ENCODE assay signal across 25 cellular contexts in the genomic region with DNA sequence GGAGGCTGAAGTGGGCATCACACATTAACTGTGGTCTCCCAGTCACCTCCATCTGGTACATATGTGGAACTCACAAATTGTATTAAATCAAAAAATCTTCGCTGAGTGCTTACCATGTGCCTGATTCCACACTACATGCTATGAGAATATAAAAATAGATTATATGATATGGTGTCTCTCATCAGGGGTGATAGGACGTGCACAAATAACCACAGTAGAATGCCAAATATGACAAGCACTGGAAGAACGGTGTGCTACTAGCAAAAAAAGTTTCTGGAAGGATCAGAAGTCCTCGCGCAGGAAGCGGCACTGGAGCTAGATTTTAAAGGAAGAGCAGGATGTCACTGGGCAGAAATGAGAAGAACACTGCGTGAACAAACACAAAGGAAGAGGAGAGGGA.
A peak's percentile ranks its signal among the peaks of the same experiment; 100 is the strongest.
DNase-seq lines count a peak whose midpoint lies in the region; ATAC-seq and TF ChIP-seq lines count a peak whose summit lies in the region.
"Had no signal": no experiment of that assay in that cellular context is flagged by ENCODE, and none has a peak within 500 bp of the region (broad histone marks: within the 10 kb centered on the region; RNA-seq: fewer than 3 reads in every experiment).

No MANE protein-coding gene starts in this region.

- H3K4me3 ChIP-seq in heart right ventricle (peak overlapping the region in 4 of 10 donors; percentile 9 to 25 (median 20)), psoas muscle (peak overlapping the region; percentile 36)
- H3K4me3 ChIP-seq: K562 had no signal

- TF ChIP-seq CTCF in heart right ventricle (IDR thresholded peaks at IDR 0.05) = no peak
- no peak for TF ChIP-seq CTCF in psoas muscle (IDR thresholded peaks at IDR 0.05)
- no peak for TF ChIP-seq CTCF in glutamatergic neuron (IDR thresholded peaks at IDR 0.05; ENCODE audit: partially characterized antibody, unreplicated experiment)

- H3K4me1 ChIP-seq in heart right ventricle (peaks cover 0 to 88% (median 52%) of the 10 kb centered on the region in 9 donors), psoas muscle (peaks cover 92% of the 10 kb centered on the region)

- ATAC-seq in heart right ventricle (peak in 6 of 8 donors; percentile 33 to 65 (median 50)), psoas muscle (peak; percentile 30 to 59 (median 48)), HG03460 (IDR thresholded peaks at IDR 0.05; ENCODE audit: unreplicated experiment) (no peak)
- ATAC-seq: K562 had no signal

- H3K36me3 Mint-ChIP-seq in activated naive CD4-positive, alpha-beta T cell treated with anti-CD3 and anti-CD28 coated beads, Interleukin-2, amount 50 U/mL, for 24 hours = no peaks in the 10 kb centered on the region
- no peaks in the 10 kb centered on the region for H3K36me3 Mint-ChIP-seq in activated naive CD4-positive, alpha-beta T cell treated with anti-CD3 and anti-CD28 coated beads for 36 hours (ENCODE audit: low read depth)
- H3K36me3 Mint-ChIP-seq in glutamatergic neuron (ENCODE audit: unreplicated experiment) = no peaks in the 10 kb centered on the region
- H3K36me3 Mint-ChIP-seq: CD8-positive, alpha-beta memory T cell had no signal

- no peaks in the 10 kb centered on the region for H3K36me3 ChIP-seq in heart right ventricle
- H3K36me3 ChIP-seq in psoas muscle (ENCODE audit: insufficient read depth in 1 of 2, low read depth in 1 of 2) = no peaks in the 10 kb centered on the region

- intact Hi-C loops in activated naive CD4-positive, alpha-beta T cell treated with anti-CD3 and anti-CD28 coated beads for 36 hours (cut with micrococcal nuclease) = no loop called here
- intact Hi-C loops in heart right ventricle (cut with DNase I) (loop anchor here in 1 of 10 donors (10.0 kb wide), 1 partner anchor 55 kb away; no protein-coding TSS in a partner anchor), psoas muscle (cut with DNase I) (no loop called here)

- no peaks in the 10 kb centered on the region for H3K27me3 ChIP-seq in heart right ventricle
- H3K27me3 ChIP-seq in psoas muscle (ENCODE audit: insufficient read depth in 3 of 3, low read length in 2 of 3) = no peaks in the 10 kb centered on the region

- no peak for DNase-seq in activated naive CD4-positive, alpha-beta T cell treated with anti-CD3 and anti-CD28 coated beads for 36 hours
- DNase-seq in heart right ventricle (no peak), psoas muscle (no peak), glutamatergic neuron (no peak), NCI-H2171 treated with DMSO at 0.1 percent for 48 hours (lab: John Stamatoyannopoulos, UW) (no peak)
- DNase-seq: Calu3; CD8-positive, alpha-beta memory T cell; DMS79 treated with DMSO at 0.1 percent for 48 hours; Kasumi-1; NCI-H1092 treated with DMSO at 0.1 percent for 48 hours; NCI-H1436; NCI-H187; NCI-H2107; NCI-H446 treated with DMSO at 0.1 percent for 48 hours; NCI-H526; NCI-H82; NK-92 treated with Interleukin-12 subunit alpha and Interleukin-12 subunit beta, amount 100 ng/mL, for 24 hours; RPMI8226; SHP77 treated with DMSO at 0.1 percent for 48 hours had no signal

- WGBS in heart right ventricle, 2 donors = 45 to 54% methylated on average over 7 of the region's 7 CpGs
- 27 to 52% (median 30%) methylated on average over 7 of the region's 7 CpGs for WGBS in psoas muscle, 3 donors

- peak overlapping the region; percentile 26 for H3K27ac Mint-ChIP-seq in activated naive CD4-positive, alpha-beta T cell treated with anti-CD3 and anti-CD28 coated beads, Interleukin-2, amount 50 U/mL, for 24 hours
- no peak overlapping the region for H3K27ac Mint-ChIP-seq in activated naive CD4-positive, alpha-beta T cell treated with anti-CD3 and anti-CD28 coated beads for 36 hours
- no peak overlapping the region for H3K27ac Mint-ChIP-seq in glutamatergic neuron (ENCODE audit: unreplicated experiment)
- H3K27ac Mint-ChIP-seq: B cell; CD8-positive, alpha-beta memory T cell had no signal

- no peaks in the 10 kb centered on the region for H3K4me1 Mint-ChIP-seq in activated naive CD4-positive, alpha-beta T cell treated with anti-CD3 and anti-CD28 coated beads, Interleukin-2, amount 50 U/mL, for 24 hours
- H3K4me1 Mint-ChIP-seq in activated naive CD4-positive, alpha-beta T cell treated with anti-CD3 and anti-CD28 coated beads for 36 hours (ENCODE audit: low read depth) = no peaks in the 10 kb centered on the region
- peaks cover 9% of the 10 kb centered on the region for H3K4me1 Mint-ChIP-seq in glutamatergic neuron (ENCODE audit: low read depth, unreplicated experiment)
- H3K4me1 Mint-ChIP-seq: CD8-positive, alpha-beta memory T cell had no signal

- CTCF ChIA-PET in activated naive CD4-positive, alpha-beta T cell treated with anti-CD3 and anti-CD28 coated beads for 36 hours (lab: Charles Lee) = no interaction called here

- H3K27ac ChIP-seq in heart right ventricle = peak overlapping the region in 9 of 10 donors; percentile 19 to 80 (median 72)
- H3K27ac ChIP-seq in psoas muscle = peak overlapping the region; percentile 87
- H3K27ac ChIP-seq: 22Rv1, C4-2B had no signal

- peaks cover 6% of the 10 kb centered on the region for H3K27me3 Mint-ChIP-seq in activated naive CD4-positive, alpha-beta T cell treated with anti-CD3 and anti-CD28 coated beads, Interleukin-2, amount 50 U/mL, for 24 hours
- peaks cover 11% of the 10 kb centered on the region for H3K27me3 Mint-ChIP-seq in activated naive CD4-positive, alpha-beta T cell treated with anti-CD3 and anti-CD28 coated beads for 36 hours (ENCODE audit: low read depth)
- H3K27me3 Mint-ChIP-seq in glutamatergic neuron (ENCODE audit: unreplicated experiment) = peaks cover 1% of the 10 kb centered on the region

- no peaks in the 10 kb centered on the region for H3K9me3 Mint-ChIP-seq in activated naive CD4-positive, alpha-beta T cell treated with anti-CD3 and anti-CD28 coated beads, Interleukin-2, amount 50 U/mL, for 24 hours
- H3K9me3 Mint-ChIP-seq in activated naive CD4-positive, alpha-beta T cell treated with anti-CD3 and anti-CD28 coated beads for 36 hours = no peaks in the 10 kb centered on the region
- H3K9me3 Mint-ChIP-seq in glutamatergic neuron (ENCODE audit: unreplicated experiment) = no peaks in the 10 kb centered on the region
- H3K9me3 Mint-ChIP-seq: CD8-positive, alpha-beta memory T cell had no signal

- H3K9me3 ChIP-seq in heart right ventricle (no peaks in the 10 kb centered on the region), psoas muscle (no peaks in the 10 kb centered on the region)

- H3K4me3 Mint-ChIP-seq in activated naive CD4-positive, alpha-beta T cell treated with anti-CD3 and anti-CD28 coated beads, Interleukin-2, amount 50 U/mL, for 24 hours = no peak overlapping the region
- H3K4me3 Mint-ChIP-seq in activated naive CD4-positive, alpha-beta T cell treated with anti-CD3 and anti-CD28 coated beads for 36 hours = no peak overlapping the region
- no peak overlapping the region for H3K4me3 Mint-ChIP-seq in glutamatergic neuron (ENCODE audit: unreplicated experiment)
- H3K4me3 Mint-ChIP-seq: B cell; CD8-positive, alpha-beta memory T cell had no signal
